Comparison of ENCODE assay signal across 9 cellular contexts in genomic region chr12:44317651-44318126, GRCh38.
DNase-seq lines count a peak whose midpoint lies in the region; ATAC-seq and TF ChIP-seq lines count a peak whose summit lies in the region.
"Had no signal": no experiment of that assay in that cellular context is flagged by ENCODE, and none has a peak within 500 bp of the region (broad histone marks: within the 10 kb centered on the region; RNA-seq: fewer than 3 reads in every experiment).

No MANE protein-coding gene starts in this region.

- H3K4me3 ChIP-seq in OCI-LY7 (ENCODE audit: low read depth, low read length, poor library complexity, severe bottlenecking) (no peak overlapping the region), foreskin fibroblast (ENCODE audit: low read depth in 1 of 2, low read length in 2 of 2) (no peak overlapping the region)
- H3K4me3 ChIP-seq: psoas muscle had no signal

- H3K4me2 ChIP-seq in OCI-LY7 (ENCODE audit: low read length), result no peak overlapping the region

- no peaks in the 10 kb centered on the region for H3K9me3 ChIP-seq in OCI-LY7 (ENCODE audit: low read length)

- TF ChIP-seq CTCF in OCI-LY7 (conservative IDR thresholded peaks at IDR 0.05; ENCODE audit: low read length) (peak; percentile 64), foreskin fibroblast (IDR thresholded peaks at IDR 0.05; ENCODE audit: low read depth, low read length) (peak; percentile 51)

- peak; percentile 81 for ATAC-seq in GM19452 (IDR thresholded peaks at IDR 0.05; ENCODE audit: unreplicated experiment)
- peak; percentile 93 for ATAC-seq in HG03439 (IDR thresholded peaks at IDR 0.05; ENCODE audit: unreplicated experiment)

- CTCF ChIA-PET in OCI-LY7 (lab: Charles Lee; ENCODE audit: unreplicated experiment), result no interaction called here

- no peaks in the 10 kb centered on the region for H3K36me3 ChIP-seq in OCI-LY7 (ENCODE audit: insufficient read depth, low read length)

- POLR2A ChIA-PET in OCI-LY7 (lab: Charles Lee), result no interaction called here

- no peak overlapping the region for H2AFZ ChIP-seq in OCI-LY7 (ENCODE audit: low read length)

- no peaks in the 10 kb centered on the region for H3K79me2 ChIP-seq in OCI-LY7 (ENCODE audit: insufficient read depth, low read depth, low read length)

- no peaks in the 10 kb centered on the region for H3K4me1 ChIP-seq in OCI-LY7 (ENCODE audit: insufficient read depth, low read length, poor library complexity, severe bottlenecking)

- DNase-seq in Daoy (ENCODE audit: low read depth) (peak; percentile 15), OCI-LY7 (ENCODE audit: low spot score) (peak; percentile 24), foreskin fibroblast (peak; percentile 10 to 57), posterior vena cava (ENCODE audit: low spot score) (no peak)
- DNase-seq in stimulated activated CD4-positive, alpha-beta T cell treated with anti-CD3 and anti-CD28 coated beads, Interleukin-12 subunit alpha, Interleukin-12 subunit beta, amount 100 ng/mL, for 4 hours, result no peak
- DNase-seq in central memory CD4-positive, alpha-beta T cell, result no peak
- DNase-seq: psoas muscle had no signal

- no TSS peak for BruUV-seq in OCI-LY7 (replicated peaks; lab: Mats Ljungman, UMichigan)

- no peaks in the 10 kb centered on the region for H3K9me2 ChIP-seq in OCI-LY7 (ENCODE audit: insufficient read depth, low read length)

- no peaks in the 10 kb centered on the region for H4K20me1 ChIP-seq in OCI-LY7 (ENCODE audit: insufficient read depth, low read length)

- intact Hi-C loops in OCI-LY7 (cut with micrococcal nuclease; ENCODE audit: unreplicated experiment) (no loop called here), posterior vena cava (cut with DNase I) (no loop called here)

- H3K27ac ChIP-seq in OCI-LY7 (ENCODE audit: low read depth, low read length, poor library complexity, severe bottlenecking), result no peak overlapping the region
- H3K27ac ChIP-seq: psoas muscle had no signal

Comparison
In these comparisons a context has a peak if more than half of its experiments do, and no peak if none do; other contexts are left out.
1. DNase-seq: peak in Daoy (single experiment), OCI-LY7 (single experiment) and foreskin fibroblast (2 of 2); none in stimulated activated CD4-positive, alpha-beta T cell treated with anti-CD3 and anti-CD28 coated beads, Interleukin-12 subunit alpha, Interleukin-12 subunit beta, amount 100 ng/mL, for 4 hours (single experiment), central memory CD4-positive, alpha-beta T cell (single experiment) and posterior vena cava (single experiment).